21 cellular contexts compared by ENCODE assay signal in the genomic region with DNA sequence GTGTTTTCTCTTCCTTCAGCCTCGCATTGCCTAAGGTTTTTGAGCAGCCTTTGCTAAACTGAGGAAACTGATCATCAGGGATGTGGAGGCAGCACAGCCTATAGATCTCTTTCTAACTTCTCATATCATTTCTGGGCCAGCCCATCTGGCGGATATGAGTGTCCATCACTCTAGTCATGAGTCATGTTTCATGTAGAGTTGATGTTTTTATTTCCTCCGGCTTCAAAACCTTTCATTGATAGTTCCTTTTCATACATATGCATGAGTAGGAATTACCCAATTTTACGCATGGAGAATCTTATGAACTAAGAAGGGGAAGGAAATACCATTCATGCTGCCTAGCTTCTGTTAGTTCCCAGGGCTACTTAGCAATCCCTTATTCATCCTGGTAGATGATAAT.
DNase-seq lines count a peak whose midpoint lies in the region; ATAC-seq and TF ChIP-seq lines count a peak whose summit lies in the region.
"Had no signal": no experiment of that assay in that cellular context is flagged by ENCODE, and none has a peak within 500 bp of the region (broad histone marks: within the 10 kb centered on the region; RNA-seq: fewer than 3 reads in every experiment).

No MANE protein-coding gene starts in this region.

- no peak overlapping the region for H2AK5ac ChIP-seq in IMR-90 (ENCODE audit: low read depth, low read length)

- TF ChIP-seq POLR2A in IMR-90 (IDR thresholded peaks at IDR 0.05; ENCODE audit: low read depth, low read length) = no peak

- H3K56ac ChIP-seq in IMR-90 (ENCODE audit: extremely low read depth, insufficient read depth, low read length) = no peak overlapping the region

- no peak overlapping the region for H3K4me2 ChIP-seq in IMR-90 (ENCODE audit: low read depth, low read length)

- no peak overlapping the region for H4K5ac ChIP-seq in IMR-90 (ENCODE audit: low read depth, low read length)

- intact Hi-C loops in IMR-90 (cut with micrococcal nuclease) = no loop called here
- intact Hi-C loops in right cardiac atrium (cut with DNase I) = no loop called here
- intact Hi-C loops in dorsolateral prefrontal cortex (cut with DNase I) = no loop called here

- no peak overlapping the region for H4K8ac ChIP-seq in IMR-90 (ENCODE audit: low read depth in 2 of 2, low read length in 2 of 2)

- H3K9ac ChIP-seq in IMR-90 (ENCODE audit: low read depth, low read length) (no peak overlapping the region), SK-N-MC (ENCODE audit: insufficient read length) (no peak overlapping the region)

- no peaks in the 10 kb centered on the region for H3K9me1 ChIP-seq in IMR-90 (ENCODE audit: insufficient read depth, low read length)

- H3K36me3 ChIP-seq in ACC112 (ENCODE audit: insufficient read depth, low read length) (no peaks in the 10 kb centered on the region), IMR-90 (ENCODE audit: control insufficient read depth, insufficient read depth, low read length) (no peaks in the 10 kb centered on the region), SK-N-MC (ENCODE audit: insufficient read depth, low read length) (peaks cover 6% of the 10 kb centered on the region; the same call in 1 of the 2 replicates)
- H3K36me3 ChIP-seq: neutrophil, upper lobe of left lung had no signal

- WGBS in IMR-90 (ENCODE audit: extremely low coverage in 2 of 2, insufficient read length in 1 of 2), 2 experiments = 60% methylated on average over 1 of the region's 4 CpGs; no CpG with 5 or more reads in 1 of the 2 experiments
- 81% methylated on average over 4 of the region's 4 CpGs for WGBS in right cardiac atrium

- H3K4me3 ChIP-seq in ACC112 (ENCODE audit: low read depth, low read length) (no peak overlapping the region), IMR-90 (ENCODE audit: insufficient read depth, low read depth, low read length) (no peak overlapping the region), SK-N-MC (peak overlapping the region; percentile 8), epithelial cell of proximal tubule (ENCODE audit: low read depth, low read length) (no peak overlapping the region), right cardiac atrium (ENCODE audit: low read length) (no peak overlapping the region), dorsolateral prefrontal cortex (no peak overlapping the region)
- H3K4me3 ChIP-seq: skin epidermis, upper lobe of left lung had no signal

- no peaks in the 10 kb centered on the region for H3K79me2 ChIP-seq in ACC112 (ENCODE audit: control insufficient read depth, insufficient read depth, low read length, unreplicated experiment)

- H3K9me3 ChIP-seq in IMR-90 (ENCODE audit: control insufficient read depth, insufficient read depth, low read length) (no peaks in the 10 kb centered on the region), SK-N-MC (ENCODE audit: low read depth, low read length) (no peaks in the 10 kb centered on the region), right cardiac atrium (ENCODE audit: control insufficient read depth, low read length) (peaks cover 3% of the 10 kb centered on the region)
- H3K9me3 ChIP-seq: neutrophil, upper lobe of left lung had no signal

- no peaks in the 10 kb centered on the region for H4K20me1 ChIP-seq in IMR-90 (ENCODE audit: insufficient read depth, low read length)

- H4K91ac ChIP-seq in IMR-90 (ENCODE audit: insufficient read depth, low read depth, low read length) = no peak overlapping the region

- H3K4ac ChIP-seq in IMR-90 (ENCODE audit: low read depth, low read length) = no peak overlapping the region

- TF ChIP-seq CTCF in IMR-90 (conservative IDR thresholded peaks at IDR 0.05; ENCODE audit: low read depth, low read length) = no peak
- TF ChIP-seq CTCF in epithelial cell of proximal tubule (conservative IDR thresholded peaks at IDR 0.05; ENCODE audit: low read depth, low read length) = no peak
- TF ChIP-seq CTCF in dorsolateral prefrontal cortex (IDR thresholded peaks at IDR 0.05 in 54 of 56, conservative IDR thresholded peaks at IDR 0.05 in 2 of 56; ENCODE audit: low read depth in 1 of 56, partially characterized antibody in 56 of 56) = no peak

- no peak overlapping the region for H2BK5ac ChIP-seq in IMR-90 (ENCODE audit: low read depth, low read length, poor library complexity, severe bottlenecking)

- H3K14ac ChIP-seq in IMR-90 (replicated peaks; ENCODE audit: low read depth, low read length) = no peak overlapping the region

- in situ Hi-C loops in IMR-90 (cut with MboI; ENCODE audit: low sequenced_read_pairs) = no loop called here

- no peak for ATAC-seq in IMR-90 (ENCODE audit: low read depth)
- ATAC-seq in right cardiac atrium = no peak
- ATAC-seq: stimulated activated memory B cell treated with anti-CD40 and anti-IgM and Interleukin-4, amounts not matched to agents 10 μg/mL and 1 μg/mL and 100 μg/mL, for 72 hours had no signal

- H3K27me3 ChIP-seq in ACC112 (ENCODE audit: insufficient read depth, low read length) (no peaks in the 10 kb centered on the region), IMR-90 (ENCODE audit: control insufficient read depth, insufficient read depth, low read length) (no peaks in the 10 kb centered on the region; the same call in 1 of the 2 replicates), right cardiac atrium (ENCODE audit: control insufficient read depth, insufficient read depth) (no peaks in the 10 kb centered on the region), dorsolateral prefrontal cortex (no peaks in the 10 kb centered on the region)
- H3K27me3 ChIP-seq: neutrophil, upper lobe of left lung had no signal

- H2BK20ac ChIP-seq in IMR-90 (ENCODE audit: low read depth, low read length) = no peak overlapping the region

- H3K79me1 ChIP-seq in IMR-90 (ENCODE audit: low read depth in 1 of 2, low read length in 2 of 2) = no peaks in the 10 kb centered on the region

- no peak overlapping the region for H2AK9ac ChIP-seq in IMR-90 (replicated peaks; ENCODE audit: low read depth, low read length, poor library complexity)

- CTCF ChIA-PET in IMR-90 (lab: Yijun Ruan, JAX) = no interaction called here

- H3K23ac ChIP-seq in IMR-90 (ENCODE audit: low read depth, low read length) = no peak overlapping the region

- dilution Hi-C loops in IMR-90 (cut with HindIII; ENCODE audit: low sequenced_read_pairs, unreplicated experiment) = no loop called here

- H2BK15ac ChIP-seq in IMR-90 (ENCODE audit: low read depth, low read length) = no peak overlapping the region

- DNase-seq in IMR-90 (peak; percentile 33), SK-N-MC (ENCODE audit: low read depth, low spot score) (peak; percentile 85), epithelial cell of proximal tubule (ENCODE audit: low read depth) (peak; percentile 76), right cardiac atrium (no peak), dorsolateral prefrontal cortex (no peak), NCI-H2171 treated with DMSO at 0.1 percent for 48 hours (lab: John Stamatoyannopoulos, UW) (no peak), midbrain (lab: John Stamatoyannopoulos, UW) (no peak)
- DNase-seq: ACHN; activated CD4-positive, alpha-beta T cell treated with anti-CD3 and anti-CD28 coated beads, Interleukin-2, amount 50 U/mL, for 48 hours; amniotic stem cell; Calu3; mesenchymal stem cell; NCI-H1436 treated with DMSO at 0.1 percent for 48 hours; NCI-H446 treated with DMSO at 0.1 percent for 48 hours; Right ventricle myocardium superior; T-helper 9 cell; upper lobe of left lung had no signal

- no peak for TF ChIP-seq RAD21 in IMR-90 (IDR thresholded peaks at IDR 0.05; ENCODE audit: low read length)

- H3K4me1 ChIP-seq in ACC112 (ENCODE audit: control insufficient read depth, insufficient read depth, low read length, unreplicated experiment) (peaks cover 26% of the 10 kb centered on the region), IMR-90 (ENCODE audit: control insufficient read depth, insufficient read depth, low read length) (no peaks in the 10 kb centered on the region), right cardiac atrium (ENCODE audit: control insufficient read depth, insufficient read depth, low read length) (no peaks in the 10 kb centered on the region)
- H3K4me1 ChIP-seq: upper lobe of left lung had no signal

- H2AFZ ChIP-seq in ACC112 (ENCODE audit: low read length, unreplicated experiment) (peak overlapping the region; percentile 8), IMR-90 (replicated peaks; ENCODE audit: low read length, poor library complexity) (no peak overlapping the region)

- no TSS peak for BruUV-seq in IMR-90 (replicated peaks; lab: Mats Ljungman, UMichigan)

- no peak overlapping the region for H3K18ac ChIP-seq in IMR-90 (ENCODE audit: low read depth, low read length)

- H2BK120ac ChIP-seq in IMR-90 (ENCODE audit: low read depth, low read length) = no peak overlapping the region

- H3K27ac ChIP-seq in ACC112 (ENCODE audit: low read depth, low read length) (peak overlapping the region; percentile 14; the same call in 1 of the 2 replicates), IMR-90 (ENCODE audit: insufficient read depth, low read length) (no peak overlapping the region), SK-N-MC (peak overlapping the region; percentile 75), right cardiac atrium (ENCODE audit: low read length) (no peak overlapping the region), dorsolateral prefrontal cortex (no peak overlapping the region)
- H3K27ac ChIP-seq: neutrophil, skin epidermis, upper lobe of left lung had no signal

- POLR2A ChIA-PET in IMR-90 (lab: Charles Lee; ENCODE audit: unreplicated experiment) = no interaction called here

TF ChIP-seq in IMR-90, 13 proteins besides CTCF, POLR2A, EP300 and RAD21 (continues in another document):
- no peak for TF ChIP-seq MXI1 (IDR thresholded peaks at IDR 0.05; ENCODE audit: borderline replicate concordance, low read depth, low read length)
- TF ChIP-seq, protein P1, sequence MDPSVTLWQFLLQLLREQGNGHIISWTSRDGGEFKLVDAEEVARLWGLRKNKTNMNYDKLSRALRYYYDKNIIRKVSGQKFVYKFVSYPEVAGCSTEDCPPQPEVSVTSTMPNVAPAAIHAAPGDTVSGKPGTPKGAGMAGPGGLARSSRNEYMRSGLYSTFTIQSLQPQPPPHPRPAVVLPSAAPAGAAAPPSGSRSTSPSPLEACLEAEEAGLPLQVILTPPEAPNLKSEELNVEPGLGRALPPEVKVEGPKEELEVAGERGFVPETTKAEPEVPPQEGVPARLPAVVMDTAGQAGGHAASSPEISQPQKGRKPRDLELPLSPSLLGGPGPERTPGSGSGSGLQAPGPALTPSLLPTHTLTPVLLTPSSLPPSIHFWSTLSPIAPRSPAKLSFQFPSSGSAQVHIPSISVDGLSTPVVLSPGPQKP (IDR thresholded peaks at IDR 0.05; ENCODE audit: borderline replicate concordance, low read depth, low read length) = no peak
- TF ChIP-seq BHLHE40 (IDR thresholded peaks at IDR 0.05; ENCODE audit: low read depth, low read length) = no peak
- TF ChIP-seq, protein P2, sequence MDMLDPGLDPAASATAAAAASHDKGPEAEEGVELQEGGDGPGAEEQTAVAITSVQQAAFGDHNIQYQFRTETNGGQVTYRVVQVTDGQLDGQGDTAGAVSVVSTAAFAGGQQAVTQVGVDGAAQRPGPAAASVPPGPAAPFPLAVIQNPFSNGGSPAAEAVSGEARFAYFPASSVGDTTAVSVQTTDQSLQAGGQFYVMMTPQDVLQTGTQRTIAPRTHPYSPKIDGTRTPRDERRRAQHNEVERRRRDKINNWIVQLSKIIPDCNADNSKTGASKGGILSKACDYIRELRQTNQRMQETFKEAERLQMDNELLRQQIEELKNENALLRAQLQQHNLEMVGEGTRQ (IDR thresholded peaks at IDR 0.05; ENCODE audit: low read depth, low read length) = no peak
- TF ChIP-seq MAFK (IDR thresholded peaks at IDR 0.05; ENCODE audit: low read depth, low read length) = no peak
- TF ChIP-seq CEBPB (IDR thresholded peaks at IDR 0.05; ENCODE audit: low read depth, low read length) = no peak

Comparison
In these comparisons a context has a peak if more than half of its experiments do, and no peak if none do; other contexts are left out.
1. H3K27ac ChIP-seq: peak in ACC112 (single experiment) and SK-N-MC (single experiment); none in IMR-90 (single experiment), right cardiac atrium (single experiment) and dorsolateral prefrontal cortex (0 of 59).
2. DNase-seq: peak in IMR-90 (single experiment), SK-N-MC (single experiment) and epithelial cell of proximal tubule (single experiment); none in right cardiac atrium (0 of 3), dorsolateral prefrontal cortex (0 of 10), NCI-H2171 treated with DMSO at 0.1 percent for 48 hours (single experiment) and midbrain (single experiment).